In the genomic region with DNA sequence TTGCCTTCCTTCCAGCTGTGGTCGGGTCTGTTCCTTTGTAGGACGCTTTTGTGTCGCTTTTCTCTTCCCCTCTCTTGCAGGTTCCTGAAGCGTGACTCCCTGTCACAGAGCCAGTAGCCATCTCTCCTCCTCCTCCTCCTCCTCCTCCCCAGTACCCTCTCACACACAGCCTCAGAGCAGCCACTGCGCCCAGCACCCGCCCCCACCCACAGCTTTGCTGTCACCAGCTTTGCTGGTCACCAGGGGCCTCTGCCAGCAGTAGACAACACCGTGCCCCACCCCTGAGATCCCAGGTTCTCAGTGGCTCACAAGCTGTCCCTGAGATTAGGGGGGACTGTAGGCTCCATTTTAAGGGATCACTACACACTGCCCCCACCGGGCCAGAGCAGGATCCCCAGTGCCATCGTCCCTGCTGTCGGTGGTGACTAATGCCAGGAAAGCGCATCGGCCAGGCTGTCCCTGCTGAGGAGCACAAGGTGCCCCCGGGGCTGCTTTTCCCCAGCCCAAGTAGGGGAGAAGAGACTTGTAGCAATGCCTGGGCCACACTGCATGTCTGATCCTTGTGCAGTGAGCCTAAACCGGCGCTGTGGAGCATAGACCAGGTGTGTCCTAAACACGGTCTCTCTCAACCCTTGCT, we compare ENCODE assay signal across 2 cellular contexts.
TF ChIP-seq lines count a peak whose summit lies in the region.

No MANE protein-coding gene starts in this region.

TF ChIP-seq in SK-N-SH, 30 proteins besides CTCF, POLR2A, EP300 and RAD21 (continued from another document):
- TF ChIP-seq, protein P1, sequence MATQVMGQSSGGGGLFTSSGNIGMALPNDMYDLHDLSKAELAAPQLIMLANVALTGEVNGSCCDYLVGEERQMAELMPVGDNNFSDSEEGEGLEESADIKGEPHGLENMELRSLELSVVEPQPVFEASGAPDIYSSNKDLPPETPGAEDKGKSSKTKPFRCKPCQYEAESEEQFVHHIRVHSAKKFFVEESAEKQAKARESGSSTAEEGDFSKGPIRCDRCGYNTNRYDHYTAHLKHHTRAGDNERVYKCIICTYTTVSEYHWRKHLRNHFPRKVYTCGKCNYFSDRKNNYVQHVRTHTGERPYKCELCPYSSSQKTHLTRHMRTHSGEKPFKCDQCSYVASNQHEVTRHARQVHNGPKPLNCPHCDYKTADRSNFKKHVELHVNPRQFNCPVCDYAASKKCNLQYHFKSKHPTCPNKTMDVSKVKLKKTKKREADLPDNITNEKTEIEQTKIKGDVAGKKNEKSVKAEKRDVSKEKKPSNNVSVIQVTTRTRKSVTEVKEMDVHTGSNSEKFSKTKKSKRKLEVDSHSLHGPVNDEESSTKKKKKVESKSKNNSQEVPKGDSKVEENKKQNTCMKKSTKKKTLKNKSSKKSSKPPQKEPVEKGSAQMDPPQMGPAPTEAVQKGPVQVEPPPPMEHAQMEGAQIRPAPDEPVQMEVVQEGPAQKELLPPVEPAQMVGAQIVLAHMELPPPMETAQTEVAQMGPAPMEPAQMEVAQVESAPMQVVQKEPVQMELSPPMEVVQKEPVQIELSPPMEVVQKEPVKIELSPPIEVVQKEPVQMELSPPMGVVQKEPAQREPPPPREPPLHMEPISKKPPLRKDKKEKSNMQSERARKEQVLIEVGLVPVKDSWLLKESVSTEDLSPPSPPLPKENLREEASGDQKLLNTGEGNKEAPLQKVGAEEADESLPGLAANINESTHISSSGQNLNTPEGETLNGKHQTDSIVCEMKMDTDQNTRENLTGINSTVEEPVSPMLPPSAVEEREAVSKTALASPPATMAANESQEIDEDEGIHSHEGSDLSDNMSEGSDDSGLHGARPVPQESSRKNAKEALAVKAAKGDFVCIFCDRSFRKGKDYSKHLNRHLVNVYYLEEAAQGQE (IDR thresholded peaks at IDR 0.05; ENCODE audit: low read depth, low read length): no peak
- TF ChIP-seq MEF2A (IDR thresholded peaks at IDR 0.05; ENCODE audit: borderline replicate concordance, low read depth) (no peak), FOXM1 (IDR thresholded peaks at IDR 0.05; ENCODE audit: low read depth) (no peak), MXI1 (IDR thresholded peaks at IDR 0.05; ENCODE audit: low read depth, low read length) (no peak), RXRA (IDR thresholded peaks at IDR 0.05; ENCODE audit: borderline replicate concordance, low read depth) (no peak), TEAD4 (IDR thresholded peaks at IDR 0.05; ENCODE audit: borderline replicate concordance, insufficient read depth) (no peak), RFX5 (IDR thresholded peaks at IDR 0.05; ENCODE audit: low read length) (no peak), FOSL2 (IDR thresholded peaks at IDR 0.05; ENCODE audit: borderline replicate concordance, low read depth) (no peak), GABPA (IDR thresholded peaks at IDR 0.05; ENCODE audit: low read depth) (no peak), ELF1 (IDR thresholded peaks at IDR 0.05) (no peak), GATA2 (CRISPR knock-in tag; IDR thresholded peaks at IDR 0.05) (no peak), TCF12 (IDR thresholded peaks at IDR 0.05) (no peak), RCOR1 (IDR thresholded peaks at IDR 0.05; ENCODE audit: low read length) (no peak)
- TF ChIP-seq, protein P2, sequence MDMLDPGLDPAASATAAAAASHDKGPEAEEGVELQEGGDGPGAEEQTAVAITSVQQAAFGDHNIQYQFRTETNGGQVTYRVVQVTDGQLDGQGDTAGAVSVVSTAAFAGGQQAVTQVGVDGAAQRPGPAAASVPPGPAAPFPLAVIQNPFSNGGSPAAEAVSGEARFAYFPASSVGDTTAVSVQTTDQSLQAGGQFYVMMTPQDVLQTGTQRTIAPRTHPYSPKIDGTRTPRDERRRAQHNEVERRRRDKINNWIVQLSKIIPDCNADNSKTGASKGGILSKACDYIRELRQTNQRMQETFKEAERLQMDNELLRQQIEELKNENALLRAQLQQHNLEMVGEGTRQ (IDR thresholded peaks at IDR 0.05; ENCODE audit: borderline replicate concordance, low read depth, low read length): no peak
- TF ChIP-seq, protein P3, sequence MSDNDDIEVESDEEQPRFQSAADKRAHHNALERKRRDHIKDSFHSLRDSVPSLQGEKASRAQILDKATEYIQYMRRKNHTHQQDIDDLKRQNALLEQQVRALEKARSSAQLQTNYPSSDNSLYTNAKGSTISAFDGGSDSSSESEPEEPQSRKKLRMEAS (IDR thresholded peaks at IDR 0.05; ENCODE audit: low read depth): no peak
- TF ChIP-seq, protein P4, sequence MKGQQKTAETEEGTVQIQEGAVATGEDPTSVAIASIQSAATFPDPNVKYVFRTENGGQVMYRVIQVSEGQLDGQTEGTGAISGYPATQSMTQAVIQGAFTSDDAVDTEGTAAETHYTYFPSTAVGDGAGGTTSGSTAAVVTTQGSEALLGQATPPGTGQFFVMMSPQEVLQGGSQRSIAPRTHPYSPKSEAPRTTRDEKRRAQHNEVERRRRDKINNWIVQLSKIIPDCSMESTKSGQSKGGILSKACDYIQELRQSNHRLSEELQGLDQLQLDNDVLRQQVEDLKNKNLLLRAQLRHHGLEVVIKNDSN (IDR thresholded peaks at IDR 0.05; ENCODE audit: borderline replicate concordance, low read depth): no peak

TF ChIP-seq in SK-N-SH treated with all-trans-retinoic acid at 6 μM for 48 hours, 23 proteins besides CTCF, POLR2A, EP300 and RAD21 (continued from another document):
- TF ChIP-seq, protein P5, sequence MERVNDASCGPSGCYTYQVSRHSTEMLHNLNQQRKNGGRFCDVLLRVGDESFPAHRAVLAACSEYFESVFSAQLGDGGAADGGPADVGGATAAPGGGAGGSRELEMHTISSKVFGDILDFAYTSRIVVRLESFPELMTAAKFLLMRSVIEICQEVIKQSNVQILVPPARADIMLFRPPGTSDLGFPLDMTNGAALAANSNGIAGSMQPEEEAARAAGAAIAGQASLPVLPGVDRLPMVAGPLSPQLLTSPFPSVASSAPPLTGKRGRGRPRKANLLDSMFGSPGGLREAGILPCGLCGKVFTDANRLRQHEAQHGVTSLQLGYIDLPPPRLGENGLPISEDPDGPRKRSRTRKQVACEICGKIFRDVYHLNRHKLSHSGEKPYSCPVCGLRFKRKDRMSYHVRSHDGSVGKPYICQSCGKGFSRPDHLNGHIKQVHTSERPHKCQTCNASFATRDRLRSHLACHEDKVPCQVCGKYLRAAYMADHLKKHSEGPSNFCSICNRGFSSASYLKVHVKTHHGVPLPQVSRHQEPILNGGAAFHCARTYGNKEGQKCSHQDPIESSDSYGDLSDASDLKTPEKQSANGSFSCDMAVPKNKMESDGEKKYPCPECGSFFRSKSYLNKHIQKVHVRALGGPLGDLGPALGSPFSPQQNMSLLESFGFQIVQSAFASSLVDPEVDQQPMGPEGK (CRISPR knock-in tag; IDR thresholded peaks at IDR 0.05; ENCODE audit: borderline replicate concordance): no peak
- TF ChIP-seq CSDC2 (CRISPR knock-in tag; IDR thresholded peaks at IDR 0.05): no peak
- no peak for TF ChIP-seq ZC3H10 (CRISPR knock-in tag; IDR thresholded peaks at IDR 0.05)
- TF ChIP-seq ZFP3 (CRISPR knock-in tag; IDR thresholded peaks at IDR 0.05): no peak
- TF ChIP-seq, protein P6, sequence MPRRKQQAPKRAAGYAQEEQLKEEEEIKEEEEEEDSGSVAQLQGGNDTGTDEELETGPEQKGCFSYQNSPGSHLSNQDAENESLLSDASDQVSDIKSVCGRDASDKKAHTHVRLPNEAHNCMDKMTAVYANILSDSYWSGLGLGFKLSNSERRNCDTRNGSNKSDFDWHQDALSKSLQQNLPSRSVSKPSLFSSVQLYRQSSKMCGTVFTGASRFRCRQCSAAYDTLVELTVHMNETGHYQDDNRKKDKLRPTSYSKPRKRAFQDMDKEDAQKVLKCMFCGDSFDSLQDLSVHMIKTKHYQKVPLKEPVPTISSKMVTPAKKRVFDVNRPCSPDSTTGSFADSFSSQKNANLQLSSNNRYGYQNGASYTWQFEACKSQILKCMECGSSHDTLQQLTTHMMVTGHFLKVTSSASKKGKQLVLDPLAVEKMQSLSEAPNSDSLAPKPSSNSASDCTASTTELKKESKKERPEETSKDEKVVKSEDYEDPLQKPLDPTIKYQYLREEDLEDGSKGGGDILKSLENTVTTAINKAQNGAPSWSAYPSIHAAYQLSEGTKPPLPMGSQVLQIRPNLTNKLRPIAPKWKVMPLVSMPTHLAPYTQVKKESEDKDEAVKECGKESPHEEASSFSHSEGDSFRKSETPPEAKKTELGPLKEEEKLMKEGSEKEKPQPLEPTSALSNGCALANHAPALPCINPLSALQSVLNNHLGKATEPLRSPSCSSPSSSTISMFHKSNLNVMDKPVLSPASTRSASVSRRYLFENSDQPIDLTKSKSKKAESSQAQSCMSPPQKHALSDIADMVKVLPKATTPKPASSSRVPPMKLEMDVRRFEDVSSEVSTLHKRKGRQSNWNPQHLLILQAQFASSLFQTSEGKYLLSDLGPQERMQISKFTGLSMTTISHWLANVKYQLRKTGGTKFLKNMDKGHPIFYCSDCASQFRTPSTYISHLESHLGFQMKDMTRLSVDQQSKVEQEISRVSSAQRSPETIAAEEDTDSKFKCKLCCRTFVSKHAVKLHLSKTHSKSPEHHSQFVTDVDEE (CRISPR knock-in tag; IDR thresholded peaks at IDR 0.05): no peak
- TF ChIP-seq, protein P7, sequence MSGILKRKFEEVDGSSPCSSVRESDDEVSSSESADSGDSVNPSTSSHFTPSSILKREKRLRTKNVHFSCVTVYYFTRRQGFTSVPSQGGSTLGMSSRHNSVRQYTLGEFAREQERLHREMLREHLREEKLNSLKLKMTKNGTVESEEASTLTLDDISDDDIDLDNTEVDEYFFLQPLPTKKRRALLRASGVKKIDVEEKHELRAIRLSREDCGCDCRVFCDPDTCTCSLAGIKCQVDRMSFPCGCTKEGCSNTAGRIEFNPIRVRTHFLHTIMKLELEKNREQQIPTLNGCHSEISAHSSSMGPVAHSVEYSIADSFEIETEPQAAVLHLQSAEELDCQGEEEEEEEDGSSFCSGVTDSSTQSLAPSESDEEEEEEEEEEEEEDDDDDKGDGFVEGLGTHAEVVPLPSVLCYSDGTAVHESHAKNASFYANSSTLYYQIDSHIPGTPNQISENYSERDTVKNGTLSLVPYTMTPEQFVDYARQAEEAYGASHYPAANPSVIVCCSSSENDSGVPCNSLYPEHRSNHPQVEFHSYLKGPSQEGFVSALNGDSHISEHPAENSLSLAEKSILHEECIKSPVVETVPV (CRISPR knock-in tag; IDR thresholded peaks at IDR 0.05): no peak
